In the genomic region with DNA sequence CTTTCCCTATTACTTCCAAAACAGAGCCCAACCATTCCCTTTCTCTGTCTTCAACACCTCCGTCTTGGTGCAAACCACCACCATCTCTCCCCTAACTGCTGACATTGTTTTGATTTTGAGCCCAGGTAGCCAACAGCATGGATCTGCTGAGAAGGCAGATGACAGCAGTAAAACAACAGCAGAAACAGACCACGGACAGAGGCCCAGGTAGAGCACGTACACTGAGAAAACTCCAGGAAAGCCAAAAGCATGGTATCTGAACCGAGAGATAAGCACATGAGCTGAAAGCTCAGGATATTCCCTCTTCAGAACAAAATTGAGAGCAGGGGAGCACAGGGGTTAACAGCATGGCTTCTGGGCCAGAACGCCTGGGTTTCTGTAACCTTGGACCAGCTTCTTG, we compare ENCODE assay signal across 23 cellular contexts.
"Had no signal": no experiment of that assay in that cellular context is flagged by ENCODE, and none has a peak within 500 bp of the region (broad histone marks: within the 10 kb centered on the region; RNA-seq: fewer than 3 reads in every experiment).

No MANE protein-coding gene starts in this region.

- H3K4me3 Mint-ChIP-seq: activated CD4-positive, alpha-beta memory T cell treated with anti-CD3 and anti-CD28 coated beads, Interleukin-2, amount 10 ng/mL, durations not matched to agents 7 days and 5 days; activated CD4-positive, alpha-beta T cell treated with anti-CD3 and anti-CD28 coated beads, Interleukin-2, amount 10 ng/mL, durations not matched to agents 24 days and 14 days; activated CD8-positive, alpha-beta memory T cell treated with anti-CD3 and anti-CD28 coated beads, Interleukin-2, amount 10 ng/mL, durations not matched to agents 7 days and 5 days; activated naive CD8-positive, alpha-beta T cell; immature natural killer cell; natural killer cell treated with Interleukin-12 subunit alpha and Interleukin-12 subunit beta and Interleukin-15 and Interleukin-18, amount 100 ng/mL, for 72 hours; type B pancreatic cell; WTC11 had no signal

- H3K4me1 Mint-ChIP-seq: immature natural killer cell had no signal

- DNase-seq: activated CD4-positive, alpha-beta memory T cell treated with anti-CD3 and anti-CD28 coated beads, Interleukin-2, amount 10 ng/mL, durations not matched to agents 7 days and 5 days; activated CD4-positive, alpha-beta T cell treated with anti-CD3 and anti-CD28 coated beads, Interleukin-2, amount 10 ng/mL, durations not matched to agents 24 days and 14 days; activated CD8-positive, alpha-beta memory T cell treated with anti-CD3 and anti-CD28 coated beads, Interleukin-2, amount 10 ng/mL, durations not matched to agents 7 days and 5 days; activated naive CD4-positive, alpha-beta T cell; brain microvascular endothelial cell; caudate nucleus; glutamatergic neuron; immature natural killer cell; kidney glomerular epithelial cell; left ventricle myocardium superior; psoas muscle; stimulated activated CD4-positive, alpha-beta T cell treated with anti-CD3 and anti-CD28 coated beads, Interleukin-1b, Interleukin-23, amount 100 ng/mL, for 48 hours; T-helper 1 cell had no signal

- H3K36me3 Mint-ChIP-seq: activated CD8-positive, alpha-beta memory T cell treated with anti-CD3 and anti-CD28 coated beads, Interleukin-2, amount 10 ng/mL, durations not matched to agents 7 days and 5 days; activated naive CD8-positive, alpha-beta T cell; immature natural killer cell; natural killer cell treated with Interleukin-12 subunit alpha and Interleukin-12 subunit beta and Interleukin-15 and Interleukin-18, amount 100 ng/mL, for 72 hours; type B pancreatic cell; WTC11 had no signal

- H3K27ac Mint-ChIP-seq: activated CD4-positive, alpha-beta memory T cell treated with anti-CD3 and anti-CD28 coated beads, Interleukin-2, amount 10 ng/mL, durations not matched to agents 7 days and 5 days; activated CD4-positive, alpha-beta T cell treated with anti-CD3 and anti-CD28 coated beads, Interleukin-2, amount 10 ng/mL, durations not matched to agents 24 days and 14 days; activated CD8-positive, alpha-beta memory T cell treated with anti-CD3 and anti-CD28 coated beads, Interleukin-2, amount 10 ng/mL, durations not matched to agents 7 days and 5 days; activated naive CD8-positive, alpha-beta T cell; immature natural killer cell; type B pancreatic cell; WTC11 had no signal

- H3K27me3 Mint-ChIP-seq: activated CD4-positive, alpha-beta memory T cell treated with anti-CD3 and anti-CD28 coated beads, Interleukin-2, amount 10 ng/mL, durations not matched to agents 7 days and 5 days; activated CD4-positive, alpha-beta T cell treated with anti-CD3 and anti-CD28 coated beads, Interleukin-2, amount 10 ng/mL, durations not matched to agents 24 days and 14 days; activated CD8-positive, alpha-beta memory T cell treated with anti-CD3 and anti-CD28 coated beads, Interleukin-2, amount 10 ng/mL, durations not matched to agents 7 days and 5 days; activated naive CD8-positive, alpha-beta T cell; natural killer cell treated with Interleukin-12 subunit alpha and Interleukin-12 subunit beta and Interleukin-15 and Interleukin-18, amount 100 ng/mL, for 72 hours; type B pancreatic cell had no signal

- H3K4me1 ChIP-seq: psoas muscle had no signal

- H3K27ac ChIP-seq: adrenal gland, ascending aorta, brain microvascular endothelial cell, esophagus muscularis mucosa, hepatocyte, psoas muscle, right atrium auricular region, thoracic aorta had no signal

- H3K4me2 ChIP-seq: hepatocyte had no signal

- H3K9me3 Mint-ChIP-seq: activated CD4-positive, alpha-beta memory T cell treated with anti-CD3 and anti-CD28 coated beads, Interleukin-2, amount 10 ng/mL, durations not matched to agents 7 days and 5 days; activated CD4-positive, alpha-beta T cell treated with anti-CD3 and anti-CD28 coated beads, Interleukin-2, amount 10 ng/mL, durations not matched to agents 24 days and 14 days; immature natural killer cell; natural killer cell treated with Interleukin-12 subunit alpha and Interleukin-12 subunit beta and Interleukin-15 and Interleukin-18, amount 100 ng/mL, for 72 hours; type B pancreatic cell; WTC11 had no signal

- H3K79me2 ChIP-seq: hepatocyte had no signal

- ATAC-seq: activated CD8-positive, alpha-beta memory T cell treated with anti-CD3 and anti-CD28 coated beads, Interleukin-2, amount 10 ng/mL, durations not matched to agents 7 days and 5 days; left ventricle myocardium superior; natural killer cell treated with Interleukin-12 subunit alpha and Interleukin-12 subunit beta and Interleukin-15 and Interleukin-18, amount 100 ng/mL, for 72 hours; psoas muscle; WTC11 had no signal

- H3K36me3 ChIP-seq: adrenal gland, ascending aorta, brain microvascular endothelial cell, esophagus muscularis mucosa, right atrium auricular region, thoracic aorta had no signal

- H3K9me3 ChIP-seq: adrenal gland, ascending aorta, esophagus muscularis mucosa, psoas muscle, right atrium auricular region, thoracic aorta had no signal

- H3K4me3 ChIP-seq: adrenal gland, ascending aorta, esophagus muscularis mucosa, hepatocyte, psoas muscle, right atrium auricular region, thoracic aorta had no signal

- H2AFZ ChIP-seq: hepatocyte had no signal

- H3K27me3 ChIP-seq: adrenal gland, ascending aorta, brain microvascular endothelial cell, esophagus muscularis mucosa, hepatocyte, right atrium auricular region had no signal
